Comparison of ENCODE assay signal across 14 cellular contexts in genomic region chr9:14179449-14179848, GRCh38.
DNase-seq lines count a peak whose midpoint lies in the region; ATAC-seq and TF ChIP-seq lines count a peak whose summit lies in the region.
"Had no signal": no experiment of that assay in that cellular context is flagged by ENCODE, and none has a peak within 500 bp of the region (broad histone marks: within the 10 kb centered on the region; RNA-seq: fewer than 3 reads in every experiment).

No MANE protein-coding gene starts in this region.

- peak overlapping the region; percentile 25 for H3K27ac Mint-ChIP-seq in mesothelial cell of epicardium
- H3K27ac Mint-ChIP-seq: activated naive CD8-positive, alpha-beta T cell treated with anti-CD3 and anti-CD28 coated beads for 36 hours; natural killer cell treated with Interleukin-12 subunit alpha and Interleukin-12 subunit beta and Interleukin-15 and Interleukin-18, amount 100 ng/mL, for 72 hours had no signal

- no peaks in the 10 kb centered on the region for H3K4me1 ChIP-seq in OCI-LY7 (ENCODE audit: insufficient read depth, low read length, poor library complexity, severe bottlenecking)

- TF ChIP-seq CTCF in mesothelial cell of epicardium (IDR thresholded peaks at IDR 0.05; ENCODE audit: unreplicated experiment) (no peak), OCI-LY7 (conservative IDR thresholded peaks at IDR 0.05; ENCODE audit: low read length) (no peak)

- in situ Hi-C loops in G401 (cut with HindIII; ENCODE audit: low sequenced_read_pairs) = no loop called here

- H3K4me3 ChIP-seq in OCI-LY7 (ENCODE audit: low read depth, low read length, poor library complexity, severe bottlenecking) = no peak overlapping the region
- H3K4me3 ChIP-seq: MG63 had no signal

- DNase-seq in G401 (ENCODE audit: low spot score) = peak; percentile 32
- peak; percentile 62 for DNase-seq in NCI-H2029 (lab: John Stamatoyannopoulos, UW)
- peak; percentile 46 for DNase-seq in SW480 (ENCODE audit: low spot score)
- DNase-seq in mesothelial cell of epicardium (ENCODE audit: low spot score in 2 of 2, unreplicated experiment in 2 of 2) = no peak
- no peak for DNase-seq in NAMALWA (ENCODE audit: low spot score)
- DNase-seq in OCI-LY7 (ENCODE audit: low spot score) = no peak
- DNase-seq in NCI-H226 = no peak
- DNase-seq: activated naive CD8-positive, alpha-beta T cell treated with anti-CD3 and anti-CD28 coated beads for 36 hours; cerebellar nuclear complex; heart left ventricle; MG63; trophoblast cell had no signal

- H3K9me3 ChIP-seq in OCI-LY7 (ENCODE audit: low read length) = no peaks in the 10 kb centered on the region
- H3K9me3 ChIP-seq: heart left ventricle, MG63 had no signal

- no peak overlapping the region for H3K27ac ChIP-seq in OCI-LY7 (ENCODE audit: low read depth, low read length, poor library complexity, severe bottlenecking)

- peaks cover 9% of the 10 kb centered on the region for H3K9me3 Mint-ChIP-seq in mesothelial cell of epicardium
- H3K9me3 Mint-ChIP-seq: natural killer cell treated with Interleukin-12 subunit alpha and Interleukin-12 subunit beta and Interleukin-15 and Interleukin-18, amount 100 ng/mL, for 72 hours had no signal

- no peaks in the 10 kb centered on the region for H3K27me3 Mint-ChIP-seq in mesothelial cell of epicardium (ENCODE audit: low read depth)
- H3K27me3 Mint-ChIP-seq: natural killer cell treated with Interleukin-12 subunit alpha and Interleukin-12 subunit beta and Interleukin-15 and Interleukin-18, amount 100 ng/mL, for 72 hours had no signal

- peaks cover 24% of the 10 kb centered on the region for H3K36me3 Mint-ChIP-seq in mesothelial cell of epicardium
- H3K36me3 Mint-ChIP-seq: activated naive CD8-positive, alpha-beta T cell treated with anti-CD3 and anti-CD28 coated beads for 36 hours; natural killer cell treated with Interleukin-12 subunit alpha and Interleukin-12 subunit beta and Interleukin-15 and Interleukin-18, amount 100 ng/mL, for 72 hours had no signal

- CTCF ChIA-PET in OCI-LY7 (lab: Charles Lee; ENCODE audit: unreplicated experiment) = no interaction called here

- no peaks in the 10 kb centered on the region; the same call in 1 of the 2 replicates for H3K36me3 ChIP-seq in OCI-LY7 (ENCODE audit: insufficient read depth, low read length)

- H3K4me3 Mint-ChIP-seq in mesothelial cell of epicardium = no peak overlapping the region
- H3K4me3 Mint-ChIP-seq: activated naive CD8-positive, alpha-beta T cell treated with anti-CD3 and anti-CD28 coated beads for 36 hours; natural killer cell treated with Interleukin-12 subunit alpha and Interleukin-12 subunit beta and Interleukin-15 and Interleukin-18, amount 100 ng/mL, for 72 hours had no signal

- H3K79me2 ChIP-seq in OCI-LY7 (ENCODE audit: insufficient read depth, low read depth, low read length) = no peaks in the 10 kb centered on the region

- H2AFZ ChIP-seq in OCI-LY7 (ENCODE audit: low read length) = no peak overlapping the region

- H3K4me1 Mint-ChIP-seq in mesothelial cell of epicardium = peaks cover 45% of the 10 kb centered on the region
- H3K4me1 Mint-ChIP-seq: activated naive CD8-positive, alpha-beta T cell treated with anti-CD3 and anti-CD28 coated beads for 36 hours had no signal

- H4K20me1 ChIP-seq in OCI-LY7 (ENCODE audit: insufficient read depth, low read length) = no peaks in the 10 kb centered on the region

- H3K4me2 ChIP-seq in OCI-LY7 (ENCODE audit: low read length) = no peak overlapping the region

- ATAC-seq in HG03025 (IDR thresholded peaks at IDR 0.05; ENCODE audit: low FRiP score, unreplicated experiment) = no peak
- ATAC-seq: natural killer cell treated with Interleukin-12 subunit alpha and Interleukin-12 subunit beta and Interleukin-15 and Interleukin-18, amount 100 ng/mL, for 72 hours had no signal

- intact Hi-C loops in OCI-LY7 (cut with micrococcal nuclease; ENCODE audit: unreplicated experiment) = loop anchor here (1.0 kb wide), 1 partner anchor 33 kb away; no protein-coding TSS in a partner anchor

- H3K9me2 ChIP-seq in OCI-LY7 (ENCODE audit: insufficient read depth, low read length) = no peaks in the 10 kb centered on the region

- no TSS peak for BruUV-seq in OCI-LY7 (replicated peaks; lab: Mats Ljungman, UMichigan)

- POLR2A ChIA-PET in OCI-LY7 (lab: Charles Lee) = no interaction called here

Comparison
In these comparisons a context has a peak if more than half of its experiments do, and no peak if none do; other contexts are left out.
1. DNase-seq: peak in G401 (single experiment), NCI-H2029 (single experiment) and SW480 (single experiment); none in mesothelial cell of epicardium (0 of 2), NAMALWA (single experiment), OCI-LY7 (single experiment) and NCI-H226 (single experiment).